8 cellular contexts compared by ENCODE assay signal in genomic region chr1:214439352-214440119, GRCh38.
DNase-seq lines count a peak whose midpoint lies in the region; ATAC-seq lines count a peak whose summit lies in the region.

No MANE protein-coding gene starts in this region.

- H3K4me3 Mint-ChIP-seq in activated naive CD4-positive, alpha-beta T cell treated with anti-CD3 and anti-CD28 coated beads, Interleukin-2, amount 10 ng/mL, durations not matched to agents 7 days and 5 days, result peak overlapping the region; percentile 30

- H3K27ac Mint-ChIP-seq in activated naive CD4-positive, alpha-beta T cell treated with anti-CD3 and anti-CD28 coated beads, Interleukin-2, amount 10 ng/mL, durations not matched to agents 7 days and 5 days, result peak overlapping the region; percentile 88

- CTCF ChIA-PET in activated naive CD4-positive, alpha-beta T cell treated with anti-CD3 and anti-CD28 coated beads, Interleukin-2, amount 10 ng/mL, durations not matched to agents 7 days and 5 days (lab: Charles Lee), result interaction anchor here (1.5 to 1.9 kb wide), 3 partner anchors 12 to 108 kb away, joined by 3 to 10 read pairs (median 4); no protein-coding TSS in a partner anchor

- peak; percentile 86 for DNase-seq in DMS 273 (lab: John Stamatoyannopoulos, UW; ENCODE audit: unreplicated experiment)
- peak; percentile 89 for DNase-seq in NCI-H345 (lab: John Stamatoyannopoulos, UW)
- DNase-seq in activated naive CD4-positive, alpha-beta T cell treated with anti-CD3 and anti-CD28 coated beads, Interleukin-2, amount 10 ng/mL, durations not matched to agents 7 days and 5 days, result peak; percentile 42
- peak; percentile 99 for DNase-seq in iris pigment epithelial cell (ENCODE audit: low read depth)
- DNase-seq in stimulated activated naive CD4-positive, alpha-beta T cell treated with Interleukin-2 at 50 U/mL for 16 hours (lab: John Stamatoyannopoulos, UW), result peak; percentile 8
- DNase-seq in head of caudate nucleus, result no peak

- peak; percentile 86 for ATAC-seq in GM19351 (IDR thresholded peaks at IDR 0.05; ENCODE audit: unreplicated experiment)
- peak; percentile 94 for ATAC-seq in HG03280 (IDR thresholded peaks at IDR 0.05; ENCODE audit: unreplicated experiment)

- H3K4me1 Mint-ChIP-seq in activated naive CD4-positive, alpha-beta T cell treated with anti-CD3 and anti-CD28 coated beads, Interleukin-2, amount 10 ng/mL, durations not matched to agents 7 days and 5 days, result peaks cover 48% of the 10 kb centered on the region

- H3K27me3 Mint-ChIP-seq in activated naive CD4-positive, alpha-beta T cell treated with anti-CD3 and anti-CD28 coated beads, Interleukin-2, amount 10 ng/mL, durations not matched to agents 7 days and 5 days, result peaks cover 4% of the 10 kb centered on the region

- intact Hi-C loops in head of caudate nucleus (cut with DNase I), result no loop called here

- H3K9me3 Mint-ChIP-seq in activated naive CD4-positive, alpha-beta T cell treated with anti-CD3 and anti-CD28 coated beads, Interleukin-2, amount 10 ng/mL, durations not matched to agents 7 days and 5 days, result no peaks in the 10 kb centered on the region

- H3K36me3 Mint-ChIP-seq in activated naive CD4-positive, alpha-beta T cell treated with anti-CD3 and anti-CD28 coated beads, Interleukin-2, amount 10 ng/mL, durations not matched to agents 7 days and 5 days, result no peaks in the 10 kb centered on the region

Comparison
In these comparisons a context has a peak if more than half of its experiments do, and no peak if none do; other contexts are left out.
1. DNase-seq: peak in DMS 273 (single experiment), NCI-H345 (single experiment), activated naive CD4-positive, alpha-beta T cell treated with anti-CD3 and anti-CD28 coated beads, Interleukin-2, amount 10 ng/mL, durations not matched to agents 7 days and 5 days (single experiment), iris pigment epithelial cell (single experiment) and stimulated activated naive CD4-positive, alpha-beta T cell treated with Interleukin-2 at 50 U/mL for 16 hours (single experiment); none in head of caudate nucleus (0 of 42).